ENCODE assay signal across 33 cellular contexts in the genomic region with DNA sequence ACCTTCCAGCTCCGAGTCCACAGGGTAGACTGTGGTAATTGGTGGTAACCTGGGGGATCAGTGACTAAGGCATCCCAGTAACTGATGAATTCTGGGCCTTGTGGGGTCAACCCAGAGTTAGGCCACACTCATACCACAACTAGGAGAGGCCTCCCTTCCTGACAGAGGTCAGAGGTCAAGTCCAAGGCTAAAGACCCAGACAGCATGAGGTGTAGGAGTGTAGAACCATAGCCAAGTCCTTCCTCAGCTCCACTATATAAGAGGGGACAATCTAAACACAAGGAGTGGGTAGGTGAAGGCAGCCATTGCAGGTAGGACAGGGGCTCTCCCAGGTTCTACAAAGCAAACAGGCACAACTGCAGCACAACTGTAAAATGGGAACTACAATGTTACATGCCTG. TPM values are rescaled to one million over a fixed set of nuclear protein-coding genes. Genes with fewer than 3 reads are reported as not detected.
DNase-seq lines count a peak whose midpoint lies in the region; ATAC-seq and TF ChIP-seq lines count a peak whose summit lies in the region.
"Had no signal": no experiment of that assay in that cellular context is flagged by ENCODE, and none has a peak within 500 bp of the region (broad histone marks: within the 10 kb centered on the region; RNA-seq: fewer than 3 reads in every experiment).

No MANE protein-coding gene starts in this region.

- no peaks in the 10 kb centered on the region for H3K9me3 ChIP-seq in CD4-positive, alpha-beta T cell (ENCODE audit: control insufficient read depth, low read length)
- no peaks in the 10 kb centered on the region for H3K9me3 ChIP-seq in T-helper 17 cell (ENCODE audit: control insufficient read depth, low read length, poor library complexity, severe bottlenecking)
- H3K9me3 ChIP-seq in effector memory CD4-positive, alpha-beta T cell (ENCODE audit: control insufficient read depth, low read length), result no peaks in the 10 kb centered on the region
- H3K9me3 ChIP-seq: gastroesophageal sphincter, mucosa of descending colon, uterus had no signal

- peaks cover 43% of the 10 kb centered on the region for H3K36me3 Mint-ChIP-seq in CD4-positive, alpha-beta T cell (ENCODE audit: low read depth)
- H3K36me3 Mint-ChIP-seq in T-helper 17 cell (ENCODE audit: low read depth), result no peaks in the 10 kb centered on the region
- H3K36me3 Mint-ChIP-seq in stimulated activated naive B cell treated with anti-CD40 and anti-IgM and Interleukin-4, amounts not matched to agents 10 μg/mL and 1 μg/mL and 100 μg/mL, for 72 hours, result peaks cover 58 to 88% of the 10 kb centered on the region in 2 donors
- H3K36me3 Mint-ChIP-seq: activated naive CD4-positive, alpha-beta T cell treated with anti-CD3 and anti-CD28 coated beads, Interleukin-2, amount 50 U/mL, for 72 hours had no signal

- intact Hi-C loops in CD4-positive, alpha-beta T cell (cut with DNase I, micrococcal nuclease), result loop anchor here in 1 of 2 experiments (10.0 kb wide), 1 partner anchor 381 kb away; a partner anchor contains a TSS

- H3K27ac ChIP-seq in CD4-positive, alpha-beta T cell (ENCODE audit: low read depth, low read length), result no peak overlapping the region
- peak overlapping the region; percentile 27 for H3K27ac ChIP-seq in layer of hippocampus (ENCODE audit: low read depth, low read length)
- no peak overlapping the region for H3K27ac ChIP-seq in RWPE1
- H3K27ac ChIP-seq in effector memory CD4-positive, alpha-beta T cell (ENCODE audit: insufficient read depth, low read length, poor library complexity, severe bottlenecking), result no peak overlapping the region
- H3K27ac ChIP-seq: gastroesophageal sphincter, KMS-11, uterus had no signal

- H3K27ac Mint-ChIP-seq in CD4-positive, alpha-beta T cell, result peak overlapping the region; percentile 24
- H3K27ac Mint-ChIP-seq in T-helper 17 cell, result peak overlapping the region; percentile 79
- peak overlapping the region; percentile 99 for H3K27ac Mint-ChIP-seq in stimulated activated naive B cell treated with anti-CD40 and anti-IgM and Interleukin-4, amounts not matched to agents 10 μg/mL and 1 μg/mL and 100 μg/mL, for 72 hours
- H3K27ac Mint-ChIP-seq: activated CD8-positive, alpha-beta T cell treated with anti-CD3 and anti-CD28 coated beads, Interleukin-2, amount 10 ng/mL, durations not matched to agents 7 days and 5 days; activated T-helper 2 cell treated with anti-CD3 and anti-CD28 coated beads, Interferon-gamma antibody, Interleukin-2, Interleukin-4, amounts not matched to agents 10 μg/mL and 5 μg/mL and 100 μg/mL, durations not matched to agents 14 hours and 24 hours and 36 hours; stimulated activated naive CD8-positive, alpha-beta T cell treated with anti-CD3 and anti-CD28 coated beads, Interleukin-15, amount 100 ng/mL, for 72 hours had no signal

- no peak for TF ChIP-seq CTCF in CD4-positive, alpha-beta T cell (IDR thresholded peaks at IDR 0.05)
- no peak for TF ChIP-seq CTCF in RWPE1 (conservative IDR thresholded peaks at IDR 0.05; ENCODE audit: low read depth)
- no peak for TF ChIP-seq CTCF in omental fat pad (IDR thresholded peaks at IDR 0.05)

- H3K4me3 ChIP-seq in effector memory CD4-positive, alpha-beta T cell (ENCODE audit: insufficient read depth, low read depth, low read length, poor library complexity, severe bottlenecking), result no peak overlapping the region
- H3K4me3 ChIP-seq: gastroesophageal sphincter, mucosa of descending colon, uterus had no signal

- peaks cover 76% of the 10 kb centered on the region for H3K4me1 Mint-ChIP-seq in CD4-positive, alpha-beta T cell (ENCODE audit: low read depth)
- peaks cover 65% of the 10 kb centered on the region for H3K4me1 Mint-ChIP-seq in T-helper 17 cell
- peaks cover 65 to 80% of the 10 kb centered on the region in 2 donors for H3K4me1 Mint-ChIP-seq in stimulated activated naive B cell treated with anti-CD40 and anti-IgM and Interleukin-4, amounts not matched to agents 10 μg/mL and 1 μg/mL and 100 μg/mL, for 72 hours

- peaks cover 1% of the 10 kb centered on the region for H3K4me1 ChIP-seq in effector memory CD4-positive, alpha-beta T cell (ENCODE audit: control insufficient read depth, insufficient read depth, low read length, poor library complexity, severe bottlenecking)
- H3K4me1 ChIP-seq: uterus had no signal

- no peak overlapping the region for H3K4me3 Mint-ChIP-seq in CD4-positive, alpha-beta T cell
- H3K4me3 Mint-ChIP-seq in T-helper 17 cell, result no peak overlapping the region
- peak overlapping the region; percentile 51 to 90 for H3K4me3 Mint-ChIP-seq in stimulated activated naive B cell treated with anti-CD40 and anti-IgM and Interleukin-4, amounts not matched to agents 10 μg/mL and 1 μg/mL and 100 μg/mL, for 72 hours
- H3K4me3 Mint-ChIP-seq: activated CD4-positive, alpha-beta T cell treated with anti-CD3 and anti-CD28 coated beads for 36 hours; activated CD8-positive, alpha-beta T cell treated with anti-CD3 and anti-CD28 coated beads, Interleukin-2, amount 10 ng/mL, durations not matched to agents 7 days and 5 days; nephron; stimulated activated naive CD8-positive, alpha-beta T cell treated with anti-CD3 and anti-CD28 coated beads, Interleukin-15, amount 100 ng/mL, for 72 hours had no signal

- no peak for ATAC-seq in CD4-positive, alpha-beta T cell (ENCODE audit: poor library complexity)
- no peak for ATAC-seq in T-helper 17 cell
- ATAC-seq in stimulated activated naive B cell treated with anti-CD40 and anti-IgM and Interleukin-4, amounts not matched to agents 10 μg/mL and 1 μg/mL and 100 μg/mL, for 72 hours (replicated peaks), result no peak
- ATAC-seq in omental fat pad (ENCODE audit: low FRiP score), result no peak
- ATAC-seq: activated CD4-positive, alpha-beta T cell treated with anti-CD3 and anti-CD28 coated beads for 36 hours; activated CD8-positive, alpha-beta T cell treated with anti-CD3 and anti-CD28 coated beads, Interleukin-2, amount 10 ng/mL, durations not matched to agents 7 days and 5 days; activated naive CD4-positive, alpha-beta T cell treated with anti-CD3 and anti-CD28 coated beads, Interleukin-2, amount 50 U/mL, for 72 hours; gastroesophageal sphincter; left cardiac atrium; mucosa of descending colon; SK-N-SH treated with all-trans-retinoic acid at 6 μM for 48 hours; stimulated activated naive CD8-positive, alpha-beta T cell treated with anti-CD3 and anti-CD28 coated beads, Interleukin-15, amount 100 ng/mL, for 72 hours had no signal

- H3K27me3 ChIP-seq in CD4-positive, alpha-beta T cell (ENCODE audit: control insufficient read depth, insufficient read depth, low read length), result no peaks in the 10 kb centered on the region
- no peaks in the 10 kb centered on the region for H3K27me3 ChIP-seq in layer of hippocampus (ENCODE audit: control insufficient read depth, insufficient read depth, low read length)
- H3K27me3 ChIP-seq in effector memory CD4-positive, alpha-beta T cell (replicated peaks; ENCODE audit: control insufficient read depth, insufficient read depth, low read length, poor library complexity, severe bottlenecking), result no peaks in the 10 kb centered on the region
- H3K27me3 ChIP-seq: gastroesophageal sphincter, uterus had no signal

- no peaks in the 10 kb centered on the region for H3K27me3 Mint-ChIP-seq in CD4-positive, alpha-beta T cell
- no peaks in the 10 kb centered on the region for H3K27me3 Mint-ChIP-seq in T-helper 17 cell
- no peaks in the 10 kb centered on the region for H3K27me3 Mint-ChIP-seq in stimulated activated naive B cell treated with anti-CD40 and anti-IgM and Interleukin-4, amounts not matched to agents 10 μg/mL and 1 μg/mL and 100 μg/mL, for 72 hours
- H3K27me3 Mint-ChIP-seq: activated CD4-positive, alpha-beta T cell treated with anti-CD3 and anti-CD28 coated beads for 36 hours; stimulated activated naive CD8-positive, alpha-beta T cell treated with anti-CD3 and anti-CD28 coated beads, Interleukin-15, amount 100 ng/mL, for 72 hours had no signal

- POLR2A ChIA-PET in CD4-positive, alpha-beta T cell (lab: Charles Lee), result no interaction called here
- POLR2A ChIA-PET in RWPE1 (lab: Yijun Ruan, JAX; ENCODE audit: low non-redundant PET), result no interaction called here

- CTCF ChIA-PET in CD4-positive, alpha-beta T cell (lab: Charles Lee), result no interaction called here
- CTCF ChIA-PET in RWPE1 (lab: Yijun Ruan, JAX), result interaction anchor here (0.6 to 0.7 kb wide), 2 partner anchors 84 to 821 kb away, joined by 3 to 4 read pairs; no protein-coding TSS in a partner anchor

- H3K36me3 ChIP-seq in effector memory CD4-positive, alpha-beta T cell (ENCODE audit: control insufficient read depth, insufficient read depth, low read length), result no peaks in the 10 kb centered on the region
- H3K36me3 ChIP-seq: uterus had no signal

- DNase-seq in CD4-positive, alpha-beta T cell, result no peak
- no peak for DNase-seq in T-helper 17 cell
- no peak for DNase-seq in stimulated activated naive B cell treated with anti-CD40 and anti-IgM and Interleukin-4, amounts not matched to agents 10 μg/mL and 1 μg/mL and 100 μg/mL, for 72 hours
- no peak for DNase-seq in RWPE1 (ENCODE audit: low spot score)
- DNase-seq in effector memory CD4-positive, alpha-beta T cell, result no peak
- no peak for DNase-seq in omental fat pad (ENCODE audit: low spot score)
- DNase-seq: activated CD4-positive, alpha-beta T cell treated with anti-CD3 and anti-CD28 coated beads for 36 hours; activated CD8-positive, alpha-beta T cell treated with anti-CD3 and anti-CD28 coated beads, Interleukin-2, amount 10 ng/mL, durations not matched to agents 7 days and 5 days; amygdala; left cardiac atrium; mucosa of descending colon; NCI-H1417 treated with DMSO at 0.1 percent for 48 hours; NCI-H2029 treated with DMSO at 0.1 percent for 48 hours; NCI-H226; NCI-H526 treated with DMSO at 0.1 percent for 48 hours; Right ventricle myocardium superior; stimulated activated CD4-positive, alpha-beta T cell treated with anti-CD3 and anti-CD28 coated beads, Interleukin-2, amount 100 ng/mL, for 24 hours; stimulated activated naive CD8-positive, alpha-beta T cell treated with anti-CD3 and anti-CD28 coated beads, Interleukin-15, amount 100 ng/mL, for 72 hours; T-helper 2 cell; uterus had no signal

- no peaks in the 10 kb centered on the region for H3K9me3 Mint-ChIP-seq in CD4-positive, alpha-beta T cell
- no peaks in the 10 kb centered on the region for H3K9me3 Mint-ChIP-seq in stimulated activated naive B cell treated with anti-CD40 and anti-IgM and Interleukin-4, amounts not matched to agents 10 μg/mL and 1 μg/mL and 100 μg/mL, for 72 hours
- H3K9me3 Mint-ChIP-seq: activated naive CD4-positive, alpha-beta T cell treated with anti-CD3 and anti-CD28 coated beads, Interleukin-2, amount 50 U/mL, for 72 hours; activated T-helper 2 cell treated with anti-CD3 and anti-CD28 coated beads, Interferon-gamma antibody, Interleukin-2, Interleukin-4, amounts not matched to agents 10 μg/mL and 5 μg/mL and 100 μg/mL, durations not matched to agents 14 hours and 24 hours and 36 hours; nephron; stimulated activated naive CD8-positive, alpha-beta T cell treated with anti-CD3 and anti-CD28 coated beads, Interleukin-15, amount 100 ng/mL, for 72 hours had no signal

RNA-seq across cellular contexts. Expression of a gene that starts 4.6 kb away (rescaled TPM):
- 10 to 100 TPM; 25.6 to 26.4 TPM for total RNA-seq in CD4-positive, alpha-beta T cell
- total RNA-seq in T-helper 17 cell (10 to 100 TPM; 41.2 to 42.8 TPM), omental fat pad (10 to 100 TPM; 58.0 to 77.3 (median 75.3) TPM)

RNA-seq across cellular contexts. Expression of a gene that starts 54.6 kb away (rescaled TPM):
- not detected for total RNA-seq in CD4-positive, alpha-beta T cell
- not detected for total RNA-seq in T-helper 17 cell
- total RNA-seq in omental fat pad, result not detected
- total RNA-seq: activated CD4-positive, alpha-beta T cell treated with anti-CD3 and anti-CD28 coated beads for 36 hours; activated CD8-positive, alpha-beta T cell treated with anti-CD3 and anti-CD28 coated beads, Interleukin-2, amount 10 ng/mL, durations not matched to agents 7 days and 5 days; activated naive CD4-positive, alpha-beta T cell treated with anti-CD3 and anti-CD28 coated beads, Interleukin-2, amount 50 U/mL, for 72 hours; activated T-helper 2 cell treated with anti-CD3 and anti-CD28 coated beads, Interferon-gamma antibody, Interleukin-2, Interleukin-4, amounts not matched to agents 10 μg/mL and 5 μg/mL and 100 μg/mL, durations not matched to agents 14 hours and 24 hours and 36 hours; chondrocyte; Daoy; endothelial cell of umbilical vein; fibroblast of lung; gastroesophageal sphincter; left cardiac atrium; lung microvascular endothelial cell; mucosa of descending colon; osteocyte; Right ventricle myocardium superior; uterus had no signal

Comparison
In these comparisons a context has a peak if more than half of its experiments do, and no peak if none do; other contexts are left out.
1. H3K27ac Mint-ChIP-seq: peak in every context shown above with its lines; median percentile 99 in stimulated activated naive B cell treated with anti-CD40 and anti-IgM and Interleukin-4, amounts not matched to agents 10 μg/mL and 1 μg/mL and 100 μg/mL, for 72 hours; 79 in T-helper 17 cell; 24 in CD4-positive, alpha-beta T cell.
2. H3K4me3 Mint-ChIP-seq: peak in stimulated activated naive B cell treated with anti-CD40 and anti-IgM and Interleukin-4, amounts not matched to agents 10 μg/mL and 1 μg/mL and 100 μg/mL, for 72 hours (2 of 2); none in CD4-positive, alpha-beta T cell (single experiment) and T-helper 17 cell (single experiment).